ENCODE assay signal across 10 cellular contexts in genomic region chr1:53020588-53020987, GRCh38. TPM values are rescaled to one million over a fixed set of nuclear protein-coding genes. Genes with fewer than 3 reads are reported as not detected.
"Had no signal": no experiment of that assay in that cellular context is flagged by ENCODE, and none has a peak within 500 bp of the region (broad histone marks: within the 10 kb centered on the region; RNA-seq: fewer than 3 reads in every experiment).

No MANE protein-coding gene starts in this region.

- H3K9me3 ChIP-seq: HAP-1 had no signal

- H3K9me3 Mint-ChIP-seq: GM23338, HFFc6 had no signal

- H3K27ac Mint-ChIP-seq: GM23338, HFFc6 had no signal

- H3K4me2 ChIP-seq: GM23338 had no signal

- H3K4me3 Mint-ChIP-seq: GM23338, HFFc6 had no signal

- H3K4me1 ChIP-seq: HAP-1 had no signal

- H3K36me3 ChIP-seq: HAP-1 had no signal

- H3K27ac ChIP-seq: GM23248 had no signal

- DNase-seq: GM23248, GOT3, H7, HCEC 1CT, HFFc6 had no signal

- H2AFZ ChIP-seq: GM23248, GM23338 had no signal

- FAIRE-seq: H1, H54 had no signal

- H3K4me3 ChIP-seq: GM23248, GM23338, HAP-1 had no signal

- H3K9ac ChIP-seq: GM23248 had no signal

- ATAC-seq: GM23338, HCT116 had no signal

RNA-seq across cellular contexts. Expression of gene PODN, which starts 41.4 kb away (rescaled TPM):
- total RNA-seq: H7 had no signal
